Comparison of ENCODE assay signal across 1 cellular context in the genomic region with DNA sequence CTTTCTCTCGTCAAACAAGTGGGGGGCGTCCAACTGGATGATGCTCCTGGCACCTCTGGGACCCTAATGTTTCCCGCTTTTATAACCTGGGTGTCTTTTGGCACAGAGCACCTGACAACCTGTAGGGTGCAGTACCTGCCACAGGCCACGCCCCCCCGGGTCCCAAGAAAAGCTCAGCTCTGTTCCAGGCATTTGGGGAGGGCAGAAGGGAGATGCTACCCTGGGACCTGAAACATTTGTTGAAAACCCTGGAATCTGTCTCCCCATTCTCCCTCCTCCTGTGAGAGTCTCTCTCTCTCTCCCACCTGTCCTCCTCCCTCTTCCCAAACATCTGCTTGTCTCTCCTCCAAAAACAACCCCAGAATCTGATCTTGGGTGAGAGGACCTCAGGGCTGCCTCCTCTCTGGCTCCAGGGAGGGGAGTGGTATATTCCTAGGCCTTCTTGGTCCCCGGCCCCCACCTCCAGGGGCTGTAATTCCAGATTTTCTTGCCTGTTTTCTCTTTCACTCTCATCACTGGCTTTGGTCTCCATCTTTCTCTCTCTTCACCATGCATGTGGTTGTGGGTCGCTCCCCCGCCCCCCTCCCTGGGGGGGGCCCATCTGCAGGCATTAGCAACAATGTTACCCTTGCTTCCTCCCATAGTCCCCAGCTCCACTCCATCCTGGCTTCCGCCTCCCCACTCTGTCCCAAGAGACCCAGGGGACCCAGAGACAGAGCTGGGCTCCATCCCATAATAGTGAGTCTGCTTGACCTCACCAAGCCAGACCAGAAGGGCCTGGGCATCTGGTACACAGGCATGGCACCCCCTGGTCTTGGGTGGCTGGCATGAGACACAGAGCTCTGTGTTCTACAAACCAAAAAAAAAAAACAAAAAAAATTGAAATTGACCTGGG.
TF ChIP-seq lines count a peak whose summit lies in the region.

No MANE protein-coding gene starts in this region.

TF ChIP-seq in H1, 55 proteins besides CTCF, POLR2A, EP300 and RAD21:
- TF ChIP-seq GABPA (IDR thresholded peaks at IDR 0.05; ENCODE audit: borderline replicate concordance, insufficient read depth, low read length) (no peak), ASH2L (IDR thresholded peaks at IDR 0.05; ENCODE audit: low read length) (no peak), CEBPB (IDR thresholded peaks at IDR 0.05; ENCODE audit: low read depth, low read length) (no peak), SIRT6 (IDR thresholded peaks at IDR 0.05; ENCODE audit: low read length) (no peak), BCL11A (IDR thresholded peaks at IDR 0.05; ENCODE audit: low read depth in 2 of 2, low read length in 2 of 2) (no peak), KDM5A (IDR thresholded peaks at IDR 0.05; ENCODE audit: low read length) (no peak), TCF12 (IDR thresholded peaks at IDR 0.05; ENCODE audit: low read depth, low read length) (no peak), YY1 (IDR thresholded peaks at IDR 0.05; ENCODE audit: low read depth, low read length) (no peak), KDM4A (IDR thresholded peaks at IDR 0.05; ENCODE audit: low read depth, low read length, severe bottlenecking) (no peak), EZH2 (IDR thresholded peaks at IDR 0.05; ENCODE audit: low read depth, low read length, severe bottlenecking) (no peak), RNF2 (IDR thresholded peaks at IDR 0.05; ENCODE audit: borderline replicate concordance, low read depth, low read length, missing control alignments, poor library complexity, severe bottlenecking) (no peak), SUZ12 (IDR thresholded peaks at IDR 0.05; ENCODE audit: low read length) (no peak), SAP30 (IDR thresholded peaks at IDR 0.05; ENCODE audit: insufficient read depth, insufficient replicate concordance, low read length) (no peak), PHF8 (conservative IDR thresholded peaks at IDR 0.05; ENCODE audit: low read depth, low read length) (no peak)
- TF ChIP-seq, protein P1, sequence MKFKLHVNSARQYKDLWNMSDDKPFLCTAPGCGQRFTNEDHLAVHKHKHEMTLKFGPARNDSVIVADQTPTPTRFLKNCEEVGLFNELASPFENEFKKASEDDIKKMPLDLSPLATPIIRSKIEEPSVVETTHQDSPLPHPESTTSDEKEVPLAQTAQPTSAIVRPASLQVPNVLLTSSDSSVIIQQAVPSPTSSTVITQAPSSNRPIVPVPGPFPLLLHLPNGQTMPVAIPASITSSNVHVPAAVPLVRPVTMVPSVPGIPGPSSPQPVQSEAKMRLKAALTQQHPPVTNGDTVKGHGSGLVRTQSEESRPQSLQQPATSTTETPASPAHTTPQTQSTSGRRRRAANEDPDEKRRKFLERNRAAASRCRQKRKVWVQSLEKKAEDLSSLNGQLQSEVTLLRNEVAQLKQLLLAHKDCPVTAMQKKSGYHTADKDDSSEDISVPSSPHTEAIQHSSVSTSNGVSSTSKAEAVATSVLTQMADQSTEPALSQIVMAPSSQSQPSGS (IDR thresholded peaks at IDR 0.05; ENCODE audit: low read length) = no peak
